ENCODE assay signal across 8 cellular contexts in genomic region chr22:46335201-46336118, GRCh38. TPM values are rescaled to one million over a fixed set of nuclear protein-coding genes. Genes with fewer than 3 reads are reported as not detected.
DNase-seq lines count a peak whose midpoint lies in the region; ATAC-seq and FAIRE-seq lines count a peak whose summit lies in the region.

A gene with protein sequence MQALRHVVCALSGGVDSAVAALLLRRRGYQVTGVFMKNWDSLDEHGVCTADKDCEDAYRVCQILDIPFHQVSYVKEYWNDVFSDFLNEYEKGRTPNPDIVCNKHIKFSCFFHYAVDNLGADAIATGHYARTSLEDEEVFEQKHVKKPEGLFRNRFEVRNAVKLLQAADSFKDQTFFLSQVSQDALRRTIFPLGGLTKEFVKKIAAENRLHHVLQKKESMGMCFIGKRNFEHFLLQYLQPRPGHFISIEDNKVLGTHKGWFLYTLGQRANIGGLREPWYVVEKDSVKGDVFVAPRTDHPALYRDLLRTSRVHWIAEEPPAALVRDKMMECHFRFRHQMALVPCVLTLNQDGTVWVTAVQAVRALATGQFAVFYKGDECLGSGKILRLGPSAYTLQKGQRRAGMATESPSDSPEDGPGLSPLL (plus strand): TSS chr22:46335714. CDS start chr22:46335765, 51 bp downstream.

- FAIRE-seq in frontal cortex (lab: Jason Lieb, UNC), result no peak

- H3K18ac ChIP-seq in neuronal stem cell (ENCODE audit: low read length), result peak within 1 kb of the TSS; percentile 91

- H3K27me3 ChIP-seq in SJCRH30 (no peaks in the 10 kb centered on the region), neuronal stem cell (ENCODE audit: control insufficient read depth in 3 of 3, insufficient read depth in 3 of 3, low read depth in 1 of 3, low read length in 3 of 3) (no peaks in the 10 kb centered on the region), subcutaneous abdominal adipose tissue (ENCODE audit: control insufficient read depth in 5 of 5, insufficient read depth in 4 of 5, low read length in 5 of 5) (no peaks in the 10 kb centered on the region)

- no peaks in the 10 kb centered on the region; the same call in 1 of the 2 replicates for H3K4me1 ChIP-seq in SJCRH30
- peaks cover 5 to 6% of the 10 kb centered on the region in 2 donors for H3K4me1 ChIP-seq in neuronal stem cell (ENCODE audit: control insufficient read depth in 2 of 2, insufficient read depth in 1 of 2, low read depth in 1 of 2, low read length in 2 of 2)
- H3K4me1 ChIP-seq in subcutaneous abdominal adipose tissue (ENCODE audit: control insufficient read depth in 5 of 5, insufficient read depth in 5 of 5, low read length in 5 of 5), result peaks cover 7 to 20% (median 17%) of the 10 kb centered on the region in 5 donors

- no peak within 1 kb of the TSS for H3K4ac ChIP-seq in neuronal stem cell (ENCODE audit: low read length)

- peak within 1 kb of the TSS; percentile 99 for H3K9ac ChIP-seq in neuronal stem cell (ENCODE audit: low read depth, low read length, poor library complexity)
- peak within 1 kb of the TSS; percentile 68 to 98 (median 88) for H3K9ac ChIP-seq in subcutaneous abdominal adipose tissue (ENCODE audit: low read length in 5 of 5)

- no CpG with 5 or more reads among the region's 93 CpGs for WGBS in neuronal stem cell (ENCODE audit: extremely low coverage in 2 of 2, insufficient read length in 2 of 2, insufficient replicate concordance in 1 of 2), 2 donors

- peaks cover 3% of the 10 kb centered on the region for H3K79me1 ChIP-seq in neuronal stem cell (ENCODE audit: low read depth, low read length)

- H3K27ac ChIP-seq in SJCRH30 (peak within 1 kb of the TSS; percentile 70), neuronal stem cell (replicated peaks; ENCODE audit: low read length) (peak within 1 kb of the TSS; percentile 54), subcutaneous abdominal adipose tissue (ENCODE audit: low read depth, low read length) (peak within 1 kb of the TSS; percentile 89)

- H3K9me3 ChIP-seq in SJCRH30 (replicated peaks) (no peaks in the 10 kb centered on the region), neuronal stem cell (replicated peaks in 1 of 2; ENCODE audit: control insufficient read depth in 2 of 2, insufficient read depth in 1 of 2, low read depth in 1 of 2, low read length in 2 of 2) (no peaks in the 10 kb centered on the region), subcutaneous abdominal adipose tissue (ENCODE audit: control insufficient read depth in 5 of 5, low read length in 5 of 5) (no peaks in the 10 kb centered on the region)

- H2AFZ ChIP-seq in neuronal stem cell (ENCODE audit: low read length), result peak within 1 kb of the TSS; percentile 98

- no peak within 1 kb of the TSS for H4K91ac ChIP-seq in neuronal stem cell (ENCODE audit: low read depth, low read length, poor library complexity)

- H3K36me3 ChIP-seq in SJCRH30 (peaks cover 48% of the 10 kb centered on the region), neuronal stem cell (replicated peaks in 1 of 2; ENCODE audit: control insufficient read depth in 2 of 2, insufficient read depth in 2 of 2, low read length in 2 of 2) (peaks cover 28 to 64% of the 10 kb centered on the region in 2 donors), subcutaneous abdominal adipose tissue (ENCODE audit: control insufficient read depth in 5 of 5, insufficient read depth in 5 of 5, low read length in 5 of 5) (peaks cover 3 to 29% (median 27%) of the 10 kb centered on the region in 5 donors)

- H4K8ac ChIP-seq in neuronal stem cell (ENCODE audit: low read depth, low read length), result no peak within 1 kb of the TSS

- ATAC-seq in GM21528 (IDR thresholded peaks at IDR 0.05; ENCODE audit: low FRiP score, unreplicated experiment), result peak; percentile 72

- H3K14ac ChIP-seq in neuronal stem cell (ENCODE audit: low read length), result peak within 1 kb of the TSS; percentile 94

- no peak within 1 kb of the TSS for H2BK12ac ChIP-seq in neuronal stem cell (ENCODE audit: low read length)

- H3K23ac ChIP-seq in neuronal stem cell (ENCODE audit: low read depth, low read length, poor library complexity), result peak within 1 kb of the TSS; percentile 96

- DNase-seq in DMS114 treated with DMSO at 0.1 percent for 48 hours (lab: John Stamatoyannopoulos, UW; ENCODE audit: unreplicated experiment) (peak; percentile 62), SJCRH30 (peak; percentile 90 to 93), frontal cortex (ENCODE audit: low spot score in 2 of 2) (peak; percentile 95), neuronal stem cell (ENCODE audit: low spot score) (peak; percentile 79)
- DNase-seq in Jurkat, Clone E6-1 (ENCODE audit: low read depth, low spot score), result peak; percentile 64
- DNase-seq in activated naive CD4-positive, alpha-beta T cell (lab: John Stamatoyannopoulos, UW), result peak in 3 of 4 experiments; percentile 38 to 64 (median 44)

- peak within 1 kb of the TSS; percentile 78 for H2AK5ac ChIP-seq in neuronal stem cell (ENCODE audit: low read depth, low read length)

- peak within 1 kb of the TSS; percentile 81 for H3K4me2 ChIP-seq in neuronal stem cell (ENCODE audit: insufficient read depth, low read length, poor library complexity, severe bottlenecking)

- H3K4me3 ChIP-seq in Jurkat, Clone E6-1 (ENCODE audit: low read length), result peak within 1 kb of the TSS; percentile 89
- H3K4me3 ChIP-seq in SJCRH30 (peak within 1 kb of the TSS; percentile 85), neuronal stem cell (ENCODE audit: low read length in 2 of 2) (peak within 1 kb of the TSS; percentile 98 to 100), subcutaneous abdominal adipose tissue (ENCODE audit: low read depth in 1 of 5, low read length in 5 of 5) (peak within 1 kb of the TSS; percentile 87 to 100 (median 97))

- peak within 1 kb of the TSS; percentile 72 for H2BK15ac ChIP-seq in neuronal stem cell (ENCODE audit: low read length)

- H2BK120ac ChIP-seq in neuronal stem cell (ENCODE audit: low read depth, low read length), result peak within 1 kb of the TSS; percentile 56

- peak within 1 kb of the TSS; percentile 71 for H2BK5ac ChIP-seq in neuronal stem cell (ENCODE audit: low read length)

RNA-seq across cellular contexts. Expression of the gene that starts here (rescaled TPM):
- polyA plus RNA-seq in Jurkat, Clone E6-1 (2012; ENCODE audit: insufficient read depth, insufficient read length), result 75.0 TPM
- 79.9 and 94.8 TPM in 2 replicates for total RNA-seq in SJCRH30 (2014; rRNA removed; shearing (Covaris generic))
- 17.5 TPM for total RNA-seq in frontal cortex
- 30.9 TPM for polyA plus RNA-seq in neuronal stem cell (2013, experiment 1 of 2)
- polyA plus RNA-seq in neuronal stem cell (2013, experiment 2 of 2), result 33.3 TPM

Comparison
In these comparisons a context has a peak if more than half of its experiments do, and no peak if none do; other contexts are left out.
1. Peak in every context shown above with its lines: DNase-seq, ATAC-seq, H3K4me3 ChIP-seq and H3K27ac ChIP-seq.
2. DNase-seq: peak in every context shown above with its lines; median percentile 95 in frontal cortex; 92 in SJCRH30; 79 in neuronal stem cell; 64 in Jurkat, Clone E6-1; 62 in DMS114 treated with DMSO at 0.1 percent for 48 hours; 44 in activated naive CD4-positive, alpha-beta T cell.